In the genomic region with DNA sequence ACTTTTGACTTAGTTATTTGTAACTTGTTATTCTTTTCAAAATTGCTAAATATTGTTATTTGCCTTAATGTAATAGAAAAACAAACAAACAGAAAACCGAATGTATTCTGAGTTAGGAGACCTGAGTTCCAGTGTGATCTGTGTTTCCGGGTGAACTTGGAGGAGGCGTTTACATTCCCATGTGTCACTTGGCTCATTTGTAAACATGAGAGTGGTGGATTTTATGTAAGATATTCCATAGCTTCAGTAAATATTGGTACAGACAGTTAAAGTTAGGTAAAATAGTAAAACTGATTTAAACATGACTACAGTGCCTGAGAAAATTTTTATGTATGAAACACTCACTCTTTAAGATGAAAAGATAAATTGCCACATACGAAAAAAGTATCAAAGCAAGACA, we compare ENCODE assay signal across 27 cellular contexts.
"Had no signal": no experiment of that assay in that cellular context is flagged by ENCODE, and none has a peak within 500 bp of the region (broad histone marks: within the 10 kb centered on the region; RNA-seq: fewer than 3 reads in every experiment).

No MANE protein-coding gene starts in this region.

- H3K27ac ChIP-seq: hepatocyte, left lung, lower lobe of right lung, pancreas, prostate gland, sigmoid colon, spleen, suprapubic skin, thoracic aorta, tibial artery, upper lobe of right lung had no signal

- H3K9me3 ChIP-seq: left lung, lower lobe of right lung, pancreas, prostate gland, sigmoid colon, thoracic aorta, tibial artery, upper lobe of right lung had no signal

- FAIRE-seq: keratinocyte, urothelium cell line had no signal

- DNase-seq: kidney glomerular epithelial cell; left cardiac atrium; left lung; lower lobe of right lung; mammary epithelial cell; mesenchymal stem cell; naive thymus-derived CD8-positive, alpha-beta T cell; nucleus accumbens; pancreas; posterior cingulate gyrus; retina; right cardiac atrium; sigmoid colon; small intestine; spleen; stimulated activated CD4-positive, alpha-beta T cell treated with anti-CD3 and anti-CD28 coated beads, Interleukin-4, amount 100 ng/mL, for 24 hours; stimulated activated naive CD4-positive, alpha-beta T cell; tibial artery; trophoblast cell; upper lobe of right lung had no signal

- H3K27me3 ChIP-seq: hepatocyte, left lung, pancreas, sigmoid colon, spleen, suprapubic skin, tibial artery, upper lobe of right lung had no signal

- H3K36me3 ChIP-seq: left lung, lower lobe of right lung, pancreas, prostate gland, sigmoid colon, spleen, suprapubic skin, thoracic aorta, tibial artery, upper lobe of right lung had no signal

- H3K4me2 ChIP-seq: hepatocyte had no signal

- H3K79me2 ChIP-seq: hepatocyte had no signal

- H2AFZ ChIP-seq: hepatocyte had no signal

- H3K4me3 ChIP-seq: hepatocyte, left lung, lower lobe of right lung, pancreas, prostate gland, sigmoid colon, spleen, suprapubic skin, thoracic aorta, tibial artery, upper lobe of right lung had no signal

- H3K4me1 ChIP-seq: left lung, lower lobe of right lung, pancreas, prostate gland, sigmoid colon, spleen, suprapubic skin, tibial artery, upper lobe of right lung had no signal

- ATAC-seq: left cardiac atrium; left lung; lower lobe of right lung; naive thymus-derived CD8-positive, alpha-beta T cell; pancreas; right cardiac atrium; stimulated activated effector memory CD8-positive, alpha-beta T cell treated with anti-CD3 and anti-CD28 coated beads, Interleukin-12 subunit alpha, Interleukin-12 subunit beta, amount 100 ng/mL, for 72 hours; upper lobe of right lung had no signal
